10 cellular contexts compared by ENCODE assay signal in genomic region chr4:122710434-122711308, GRCh38. TPM values are rescaled to one million over a fixed set of nuclear protein-coding genes. Genes with fewer than 3 reads are reported as not detected.
DNase-seq lines count a peak whose midpoint lies in the region; ATAC-seq, FAIRE-seq and TF ChIP-seq lines count a peak whose summit lies in the region.
"Had no signal": no experiment of that assay in that cellular context is flagged by ENCODE, and none has a peak within 500 bp of the region (broad histone marks: within the 10 kb centered on the region; RNA-seq: fewer than 3 reads in every experiment).

No MANE protein-coding gene starts in this region.

- H3K4me3 ChIP-seq in A673 (ENCODE audit: low read depth, low read length, poor library complexity, severe bottlenecking) (no peak overlapping the region), GM12878 (no peak overlapping the region), vagina (no peak overlapping the region)

- TF ChIP-seq RAD21 in GM12878 (IDR thresholded peaks at IDR 0.05; ENCODE audit: insufficient read depth, low read depth, low read length): no peak

- in situ Hi-C loops in GM12878 (cut with MboI): no loop called here

- peak; percentile 60 for ATAC-seq in GM19395 (IDR thresholded peaks at IDR 0.05; ENCODE audit: unreplicated experiment)
- ATAC-seq in HG03378 (IDR thresholded peaks at IDR 0.05; ENCODE audit: unreplicated experiment): peak; percentile 84
- ATAC-seq in GM12878: peak; percentile 87
- ATAC-seq in HG03196 (IDR thresholded peaks at IDR 0.05; ENCODE audit: unreplicated experiment): no peak

- WGBS in GM12878 (ENCODE audit: insufficient coverage, insufficient replicate concordance, low lambda C conversion rate, missing lambda C conversion rate): 7% methylated on average over 9 of the region's 9 CpGs

- H2AFZ ChIP-seq in GM12878 (ENCODE audit: control insufficient read depth, low read depth, low read length): no peak overlapping the region

- no peaks in the 10 kb centered on the region for H3K36me3 ChIP-seq in A673 (ENCODE audit: insufficient read depth, low read length, poor library complexity, severe bottlenecking)
- H3K36me3 ChIP-seq in GM12878 (ENCODE audit: control insufficient read depth in 2 of 2, insufficient read depth in 2 of 2, low read length in 1 of 2): no peaks in the 10 kb centered on the region
- no peaks in the 10 kb centered on the region for H3K36me3 ChIP-seq in vagina

- H3K27ac ChIP-seq in A673 (ENCODE audit: low read depth, low read length, poor library complexity, severe bottlenecking) (no peak overlapping the region), GM12878 (ENCODE audit: control insufficient read depth, insufficient read depth) (no peak overlapping the region), vagina (no peak overlapping the region)

- SMC1A ChIA-PET in GM12878 (lab: Charles Lee; ENCODE audit: uncharacterized antibody, unreplicated experiment): interaction anchor here (0.6 to 1.5 kb wide), 5 partner anchors 17 to 204 kb away, joined by 3 to 6 read pairs (median 3); partner anchors contain the start of gene BBS12

- no peak overlapping the region for H3K9ac ChIP-seq in GM12878 (ENCODE audit: control insufficient read depth, insufficient read depth, low read length)

- no peak for TF ChIP-seq CTCF in A673 (conservative IDR thresholded peaks at IDR 0.05; ENCODE audit: low read depth, low read length)
- no peak for TF ChIP-seq CTCF in GM12878 (IDR thresholded peaks at IDR 0.05 in 2 of 3, conservative IDR thresholded peaks at IDR 0.05 in 1 of 3; ENCODE audit: control insufficient read depth in 2 of 3, extremely low read depth in 1 of 3, insufficient read depth in 1 of 3, low read depth in 3 of 3, low read length in 3 of 3)
- TF ChIP-seq CTCF in vagina (IDR thresholded peaks at IDR 0.05): no peak

- BruUV-seq in A673 (replicated peaks; lab: Mats Ljungman, UMichigan) (no TSS peak), GM12878 (replicated peaks; lab: Mats Ljungman, UMichigan) (no TSS peak)

- RAD21 ChIA-PET in GM12878 (lab: Charles Lee; ENCODE audit: unreplicated experiment): no interaction called here

- no peak for TF ChIP-seq EP300 in GM12878 (IDR thresholded peaks at IDR 0.05; ENCODE audit: borderline replicate concordance in 1 of 2, control insufficient read depth in 1 of 2, low read depth in 2 of 2, low read length in 2 of 2)

- no peak for FAIRE-seq in GM12878 (lab: Jason Lieb, UNC)

- H3K9me3 ChIP-seq in A673 (ENCODE audit: low read depth, low read length, poor library complexity, severe bottlenecking) (no peaks in the 10 kb centered on the region), GM12878 (replicated peaks; ENCODE audit: control insufficient read depth, insufficient read depth, low read length) (no peaks in the 10 kb centered on the region), vagina (no peaks in the 10 kb centered on the region)

- DNase-seq in A673 (ENCODE audit: low spot score): peak; percentile 21
- DNase-seq in GM12878 (ENCODE audit: low read depth, low spot score): no peak
- DNase-seq in vagina (ENCODE audit: extremely low spot score in 2 of 2): no peak
- DNase-seq in OCI-M2 (lab: John Stamatoyannopoulos, UW; ENCODE audit: unreplicated experiment): no peak
- DNase-seq in NCI-H774 (lab: John Stamatoyannopoulos, UW): no peak
- DNase-seq: DND-41, NCI-H1092 had no signal

- H3K4me1 ChIP-seq in A673 (ENCODE audit: insufficient read depth, low read length, poor library complexity, severe bottlenecking) (peaks cover 11% of the 10 kb centered on the region), GM12878 (ENCODE audit: control insufficient read depth, insufficient read depth, low read length) (peaks cover 22% of the 10 kb centered on the region), vagina (no peaks in the 10 kb centered on the region)

- no peaks in the 10 kb centered on the region for H3K27me3 ChIP-seq in A673 (replicated peaks; ENCODE audit: insufficient read depth, low read depth, low read length, poor library complexity)
- no peaks in the 10 kb centered on the region for H3K27me3 ChIP-seq in GM12878 (replicated peaks in 1 of 2; ENCODE audit: control insufficient read depth in 2 of 2, insufficient read depth in 2 of 2, low read length in 1 of 2)
- H3K27me3 ChIP-seq in vagina: no peaks in the 10 kb centered on the region

- no peaks in the 10 kb centered on the region for H3K79me2 ChIP-seq in GM12878 (ENCODE audit: control insufficient read depth, insufficient read depth, low read length)

- intact Hi-C loops in A673 (cut with micrococcal nuclease; ENCODE audit: unreplicated experiment) (no loop called here), GM12878 (cut with micrococcal nuclease; ENCODE audit: unreplicated experiment) (no loop called here), vagina (cut with DNase I) (no loop called here)

- POLR2A ChIA-PET in A673 (lab: Charles Lee; ENCODE audit: low non-redundant PET) (interaction anchor here (0.7 kb wide), 1 partner anchor 109 kb away, joined by 7 read pairs; no protein-coding TSS in a partner anchor), GM12878 (lab: Charles Lee) (no interaction called here)

- H3K4me2 ChIP-seq in GM12878 (ENCODE audit: control insufficient read depth, insufficient read depth): peak overlapping the region; percentile 57

- CTCF ChIA-PET in A673 (lab: Charles Lee) (no interaction called here), GM12878 (lab: Yijun Ruan, JAX) (interaction anchor here (3.1 kb wide), 1 partner anchor 108 kb away, joined by 9 read pairs; no protein-coding TSS in a partner anchor)

- H4K20me1 ChIP-seq in GM12878 (ENCODE audit: control insufficient read depth, insufficient read depth): no peaks in the 10 kb centered on the region

- TF ChIP-seq POLR2A in GM12878 (IDR thresholded peaks at IDR 0.05; ENCODE audit: low read depth, low read length) (no peak), vagina (IDR thresholded peaks at IDR 0.05) (no peak)

TF ChIP-seq in GM12878, 131 proteins besides CTCF, POLR2A, EP300 and RAD21 (continues in another document):
- no peak for TF ChIP-seq DPF2 (IDR thresholded peaks at IDR 0.05)
- TF ChIP-seq SIN3A (IDR thresholded peaks at IDR 0.05; ENCODE audit: low read depth, low read length): no peak
- TF ChIP-seq PML (IDR thresholded peaks at IDR 0.05; ENCODE audit: low read length): no peak
- TF ChIP-seq PAX8 (IDR thresholded peaks at IDR 0.05): no peak
- no peak for TF ChIP-seq YY1 (IDR thresholded peaks at IDR 0.05; ENCODE audit: low read depth, low read length)
- TF ChIP-seq RCOR1 (conservative IDR thresholded peaks at IDR 0.05; ENCODE audit: low read depth, low read length): no peak
- TF ChIP-seq, protein P1, sequence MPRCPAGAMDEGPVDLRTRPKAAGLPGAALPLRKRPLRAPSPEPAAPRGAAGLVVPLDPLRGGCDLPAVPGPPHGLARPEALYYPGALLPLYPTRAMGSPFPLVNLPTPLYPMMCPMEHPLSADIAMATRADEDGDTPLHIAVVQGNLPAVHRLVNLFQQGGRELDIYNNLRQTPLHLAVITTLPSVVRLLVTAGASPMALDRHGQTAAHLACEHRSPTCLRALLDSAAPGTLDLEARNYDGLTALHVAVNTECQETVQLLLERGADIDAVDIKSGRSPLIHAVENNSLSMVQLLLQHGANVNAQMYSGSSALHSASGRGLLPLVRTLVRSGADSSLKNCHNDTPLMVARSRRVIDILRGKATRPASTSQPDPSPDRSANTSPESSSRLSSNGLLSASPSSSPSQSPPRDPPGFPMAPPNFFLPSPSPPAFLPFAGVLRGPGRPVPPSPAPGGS (IDR thresholded peaks at IDR 0.05; ENCODE audit: borderline replicate concordance, insufficient read depth, low read depth, low read length, poor library complexity, severe bottlenecking): no peak
- no peak for TF ChIP-seq IKZF1 (conservative IDR thresholded peaks at IDR 0.05)
- no peak for TF ChIP-seq KAT2A (conservative IDR thresholded peaks at IDR 0.05; ENCODE audit: control insufficient read depth, low read depth, low read length)
- TF ChIP-seq WRNIP1 (IDR thresholded peaks at IDR 0.05; ENCODE audit: borderline replicate concordance, low read depth, low read length): no peak
- TF ChIP-seq ATF2 (IDR thresholded peaks at IDR 0.05; ENCODE audit: low read length): 0 out of 2 replicates have a peak, but pooled peaks have one; percentile 20
- no peak for TF ChIP-seq KDM1A (IDR thresholded peaks at IDR 0.05; ENCODE audit: borderline replicate concordance)
- TF ChIP-seq SUZ12 (IDR thresholded peaks at IDR 0.05; ENCODE audit: unreplicated experiment): no peak
- no peak for TF ChIP-seq HDAC2 (IDR thresholded peaks at IDR 0.05)
- 0 out of 2 replicates have a peak, but pooled peaks have one; percentile 20 for TF ChIP-seq EED (IDR thresholded peaks at IDR 0.05; ENCODE audit: low read depth)
- TF ChIP-seq JUND (IDR thresholded peaks at IDR 0.05; ENCODE audit: low read depth, low read length): no peak

RNA-seq across cellular contexts. Expression of gene BBS12, which starts 21.8 kb away (rescaled TPM):
- total RNA-seq in A673 (2021): 1.9 and 2.6 TPM in 2 replicates
- total RNA-seq in GM12878 (2013; cell fraction: nucleolus; rRNA removed): 1.2 and 1.9 TPM in 2 replicates
- total RNA-seq in GM12878 (2014; rRNA removed): 0.40 and 0.54 TPM in 2 replicates
- total RNA-seq in GM12878 (2014; rRNA removed; fragmentation: Illumina TruSeq; extraction: Trizol): 0.37 and 0.58 TPM in 2 replicates
- 0.38 and 0.58 TPM in 2 replicates for total RNA-seq in GM12878 (2021)
- 0.18 TPM for polyA plus RNA-seq in GM12878 (2011; ENCODE audit: low read depth)
- 0.17 and 0.24 TPM in 2 replicates for polyA plus RNA-seq in GM12878 (2011; rRNA removed)
- polyA plus RNA-seq in GM12878 (2011; cell fraction: cytosol; rRNA removed): 0.12 and 0.27 TPM in 2 replicates
- 0.20 and 0.28 TPM in 2 replicates for polyA plus RNA-seq in GM12878 (2011; cell fraction: nucleus; rRNA removed)
- polyA plus RNA-seq in GM12878 (2012): 0.27 and 0.58 TPM in 2 replicates
- 0.38 and 0.51 TPM in 2 replicates for polyA plus RNA-seq in GM12878 (2014; fragmentation: Illumina TruSeq; extraction: Trizol)
- polyA plus RNA-seq in GM12878 (2014; fragmentation: Nextera tagmentation; extraction: Ambion mirVana): under 1 TPM; 0.40 to 0.44 TPM
- polyA plus RNA-seq in GM12878 (2014; rRNA removed): 0.15 and 0.32 TPM in 2 replicates
- polyA plus RNA-seq in GM12878 (2016; fragmentation: Nextera tagmentation; extraction: Ambion mirVana): under 1 TPM; 0.53 to 0.63 TPM
- 0.59 and 0.88 TPM in 2 replicates for polyA minus RNA-seq in GM12878 (2011; rRNA and poly(A)+ RNA removed)
- polyA minus RNA-seq in GM12878 (2011; cell fraction: cytosol; rRNA and poly(A)+ RNA removed): 0.31 TPM in 1 of 2 replicates, not detected in the other
- 0.36 and 0.96 TPM in 2 replicates for polyA minus RNA-seq in GM12878 (2011; cell fraction: nucleus; rRNA and poly(A)+ RNA removed)
- total RNA-seq in vagina: 2.2 TPM
